ENCODE assay signal across 14 cellular contexts in genomic region chr9:88179080-88179521, GRCh38. TPM values are rescaled to one million over a fixed set of nuclear protein-coding genes. Genes with fewer than 3 reads are reported as not detected.
DNase-seq lines count a peak whose midpoint lies in the region; ATAC-seq, FAIRE-seq and TF ChIP-seq lines count a peak whose summit lies in the region.
"Had no signal": no experiment of that assay in that cellular context is flagged by ENCODE, and none has a peak within 500 bp of the region (broad histone marks: within the 10 kb centered on the region; RNA-seq: fewer than 3 reads in every experiment).

No MANE protein-coding gene starts in this region.

- 37% methylated on average over 4 of the region's 4 CpGs for WGBS in right lobe of liver (ENCODE audit: insufficient coverage, low coverage, low lambda C conversion rate, missing lambda C conversion rate)

- no peaks in the 10 kb centered on the region for H3K36me3 Mint-ChIP-seq in activated CD4-positive, alpha-beta memory T cell treated with anti-CD3 and anti-CD28 coated beads, Interleukin-2, amount 10 ng/mL, durations not matched to agents 7 days and 5 days (ENCODE audit: low read depth)
- no peaks in the 10 kb centered on the region for H3K36me3 Mint-ChIP-seq in type B pancreatic cell
- H3K36me3 Mint-ChIP-seq: brain had no signal

- no peak for TF ChIP-seq CTCF in right lobe of liver (IDR thresholded peaks at IDR 0.05)
- no peak for TF ChIP-seq CTCF in type B pancreatic cell (conservative IDR thresholded peaks at IDR 0.05)

- peak overlapping the region; percentile 23 for H3K27ac Mint-ChIP-seq in activated CD4-positive, alpha-beta memory T cell treated with anti-CD3 and anti-CD28 coated beads, Interleukin-2, amount 10 ng/mL, durations not matched to agents 7 days and 5 days
- H3K27ac Mint-ChIP-seq in type B pancreatic cell, result no peak overlapping the region

- H3K4me1 ChIP-seq in right lobe of liver, result no peaks in the 10 kb centered on the region
- H3K4me1 ChIP-seq: BE2C had no signal

- DNase-seq in Right ventricle myocardium inferior (ENCODE audit: missing footprints), result peak; percentile 65
- no peak for DNase-seq in left ventricle myocardium superior
- peak; percentile 75 for DNase-seq in activated CD4-positive, alpha-beta memory T cell treated with anti-CD3 and anti-CD28 coated beads, Interleukin-2, amount 10 ng/mL, durations not matched to agents 7 days and 5 days
- no peak for DNase-seq in right lobe of liver
- DNase-seq in urothelium cell line (ENCODE audit: low spot score), result no peak
- no peak for DNase-seq in NCI-H82 treated with DMSO at 0.1 percent for 48 hours (lab: John Stamatoyannopoulos, UW; ENCODE audit: unreplicated experiment)
- DNase-seq in type B pancreatic cell (ENCODE audit: extremely low spot score, unreplicated experiment), result no peak
- DNase-seq: BE2C, glutamatergic neuron, KG1, left cardiac atrium had no signal

- H3K4me3 ChIP-seq in right lobe of liver, result no peak overlapping the region

- POLR2A ChIA-PET in activated CD4-positive, alpha-beta memory T cell treated with anti-CD3 and anti-CD28 coated beads, Interleukin-2, amount 10 ng/mL, durations not matched to agents 7 days and 5 days (lab: Charles Lee), result interaction anchor here (0.6 kb wide), 1 partner anchor 206 kb away, joined by 3 read pairs; no protein-coding TSS in a partner anchor

- H3K4me3 Mint-ChIP-seq in activated CD4-positive, alpha-beta memory T cell treated with anti-CD3 and anti-CD28 coated beads, Interleukin-2, amount 10 ng/mL, durations not matched to agents 7 days and 5 days, result peak overlapping the region; percentile 23
- H3K4me3 Mint-ChIP-seq in type B pancreatic cell, result no peak overlapping the region
- H3K4me3 Mint-ChIP-seq: brain had no signal

- peaks cover 26% of the 10 kb centered on the region for H3K4me1 Mint-ChIP-seq in activated CD4-positive, alpha-beta memory T cell treated with anti-CD3 and anti-CD28 coated beads, Interleukin-2, amount 10 ng/mL, durations not matched to agents 7 days and 5 days
- peaks cover 9% of the 10 kb centered on the region for H3K4me1 Mint-ChIP-seq in type B pancreatic cell (ENCODE audit: unreplicated experiment)

- no peaks in the 10 kb centered on the region for H3K27me3 ChIP-seq in right lobe of liver
- H3K27me3 ChIP-seq: BE2C had no signal

- no peaks in the 10 kb centered on the region for H3K9me3 Mint-ChIP-seq in activated CD4-positive, alpha-beta memory T cell treated with anti-CD3 and anti-CD28 coated beads, Interleukin-2, amount 10 ng/mL, durations not matched to agents 7 days and 5 days
- peaks cover 9% of the 10 kb centered on the region for H3K9me3 Mint-ChIP-seq in type B pancreatic cell

- intact Hi-C loops in Right ventricle myocardium inferior (cut with DNase I) (no loop called here), left ventricle myocardium superior (cut with micrococcal nuclease) (loop anchor here (10.0 kb wide), 1 partner anchor 396 kb away; no protein-coding TSS in a partner anchor), right lobe of liver (cut with DNase I) (no loop called here)

- no peaks in the 10 kb centered on the region for H3K36me3 ChIP-seq in right lobe of liver
- H3K36me3 ChIP-seq: BE2C had no signal

- H3K27me3 Mint-ChIP-seq in activated CD4-positive, alpha-beta memory T cell treated with anti-CD3 and anti-CD28 coated beads, Interleukin-2, amount 10 ng/mL, durations not matched to agents 7 days and 5 days, result peaks cover 45% of the 10 kb centered on the region
- H3K27me3 Mint-ChIP-seq in type B pancreatic cell, result peaks cover 34% of the 10 kb centered on the region

- CTCF ChIA-PET in activated CD4-positive, alpha-beta memory T cell treated with anti-CD3 and anti-CD28 coated beads, Interleukin-2, amount 10 ng/mL, durations not matched to agents 7 days and 5 days (lab: Charles Lee), result no interaction called here

- no peak for TF ChIP-seq POLR2A in right lobe of liver (IDR thresholded peaks at IDR 0.05)

- FAIRE-seq in urothelium cell line (lab: Jason Lieb, UNC), result peak; percentile 44

- peak; percentile 34 for ATAC-seq in Right ventricle myocardium inferior
- ATAC-seq in left ventricle myocardium superior, result no peak
- ATAC-seq in right lobe of liver, result peak in 3 of 4 donors; percentile 18 to 45 (median 24)
- no peak for ATAC-seq in GM21447 (IDR thresholded peaks at IDR 0.05; ENCODE audit: unreplicated experiment)

- no peak overlapping the region for H3K27ac ChIP-seq in right lobe of liver

- no peaks in the 10 kb centered on the region for H3K9me3 ChIP-seq in right lobe of liver
- H3K9me3 ChIP-seq: BE2C had no signal

RNA-seq across cellular contexts. Expression of gene SPATA31C2, which starts 40.8 kb away (rescaled TPM):
- total RNA-seq in Right ventricle myocardium inferior (not detected), left ventricle myocardium superior (not detected), right lobe of liver (not detected), type B pancreatic cell (ENCODE audit: low replicate concordance) (not detected in 2 replicates)
- total RNA-seq in activated CD4-positive, alpha-beta memory T cell treated with anti-CD3 and anti-CD28 coated beads, Interleukin-2, amount 10 ng/mL, durations not matched to agents 7 days and 5 days, result not detected
- total RNA-seq: G401, left cardiac atrium had no signal

Comparison
In these comparisons a context has a peak if more than half of its experiments do, and no peak if none do; other contexts are left out.
1. ATAC-seq: peak in Right ventricle myocardium inferior (single experiment) and right lobe of liver (3 of 4); none in left ventricle myocardium superior (single experiment) and GM21447 (single experiment).
2. DNase-seq: peak in Right ventricle myocardium inferior (single experiment) and activated CD4-positive, alpha-beta memory T cell treated with anti-CD3 and anti-CD28 coated beads, Interleukin-2, amount 10 ng/mL, durations not matched to agents 7 days and 5 days (single experiment); none in left ventricle myocardium superior (single experiment), right lobe of liver (0 of 3), urothelium cell line (single experiment), NCI-H82 treated with DMSO at 0.1 percent for 48 hours (single experiment) and type B pancreatic cell (single experiment).